15 cellular contexts compared by ENCODE assay signal in the genomic region with DNA sequence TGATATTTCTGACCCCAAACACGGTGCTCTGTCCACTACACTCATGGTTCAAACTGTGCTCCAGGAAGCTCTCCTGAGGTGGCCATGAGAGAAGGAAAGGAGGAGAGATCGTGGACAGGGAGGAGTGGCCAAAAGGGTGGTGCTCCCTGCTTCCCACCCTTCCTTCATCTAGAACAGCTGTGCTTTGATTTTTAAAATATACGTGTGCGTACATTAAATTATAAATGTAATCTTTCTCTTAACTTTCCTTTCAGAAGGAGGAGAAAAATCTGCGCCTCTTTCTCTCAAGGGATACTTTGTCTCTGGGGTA. TPM values are rescaled to one million over a fixed set of nuclear protein-coding genes. Genes with fewer than 3 reads are reported as not detected.
DNase-seq lines count a peak whose midpoint lies in the region; ATAC-seq, FAIRE-seq and TF ChIP-seq lines count a peak whose summit lies in the region.
"Had no signal": no experiment of that assay in that cellular context is flagged by ENCODE, and none has a peak within 500 bp of the region (broad histone marks: within the 10 kb centered on the region; RNA-seq: fewer than 3 reads in every experiment).

No MANE protein-coding gene starts in this region.

- no peaks in the 10 kb centered on the region for H3K27me3 Mint-ChIP-seq in activated naive CD8-positive, alpha-beta T cell treated with anti-CD3 and anti-CD28 coated beads for 36 hours
- peaks cover 1% of the 10 kb centered on the region for H3K27me3 Mint-ChIP-seq in activated naive CD8-positive, alpha-beta T cell treated with anti-CD3 and anti-CD28 coated beads, Interleukin-2, amount 50 U/mL, for 24 hours
- H3K27me3 Mint-ChIP-seq in brain: no peaks in the 10 kb centered on the region

- TF ChIP-seq CTCF in brain (conservative IDR thresholded peaks at IDR 0.05): no peak
- no peak for TF ChIP-seq CTCF in thoracic aorta (IDR thresholded peaks at IDR 0.05)

- no peak overlapping the region for H2BK15ac ChIP-seq in mesendoderm (replicated peaks; ENCODE audit: low read depth)

- peak overlapping the region; percentile 88 for H3K4ac ChIP-seq in mesendoderm (ENCODE audit: low read depth, low read length)

- peak overlapping the region; percentile 39 for H2BK120ac ChIP-seq in mesendoderm (ENCODE audit: low read depth, low read length)

- H3K27ac Mint-ChIP-seq in activated naive CD8-positive, alpha-beta T cell treated with anti-CD3 and anti-CD28 coated beads for 36 hours: peak overlapping the region; percentile 70
- H3K27ac Mint-ChIP-seq in activated naive CD8-positive, alpha-beta T cell treated with anti-CD3 and anti-CD28 coated beads, Interleukin-2, amount 50 U/mL, for 24 hours: no peak overlapping the region
- peak overlapping the region; percentile 22 to 98 (median 91) for H3K27ac Mint-ChIP-seq in brain
- H3K27ac Mint-ChIP-seq: dendritic cell treated with granulocyte-macrophage colony-stimulating factor and Interleukin-4, amounts not matched to agents 40 ng/mL and 50 ng/mL, for 4 days; progenitor cell of endocrine pancreas had no signal

- no peaks in the 10 kb centered on the region for H3K27me3 ChIP-seq in mesendoderm (ENCODE audit: insufficient read depth, low read length, poor library complexity)
- H3K27me3 ChIP-seq in thoracic aorta (replicated peaks; ENCODE audit: insufficient read depth): no peaks in the 10 kb centered on the region

- peak overlapping the region; percentile 73 for H3K56ac ChIP-seq in mesendoderm (ENCODE audit: low read length)

- H3K9ac ChIP-seq in mesendoderm (ENCODE audit: low read length): peak overlapping the region; percentile 5

- H3K4me2 ChIP-seq in mesendoderm (ENCODE audit: low read length): no peak overlapping the region

- no peaks in the 10 kb centered on the region for H3K36me3 Mint-ChIP-seq in activated naive CD8-positive, alpha-beta T cell treated with anti-CD3 and anti-CD28 coated beads for 36 hours
- no peaks in the 10 kb centered on the region for H3K36me3 Mint-ChIP-seq in activated naive CD8-positive, alpha-beta T cell treated with anti-CD3 and anti-CD28 coated beads, Interleukin-2, amount 50 U/mL, for 24 hours (ENCODE audit: low read depth)
- H3K36me3 Mint-ChIP-seq in brain: no peaks in the 10 kb centered on the region

- H3K79me1 ChIP-seq in mesendoderm (ENCODE audit: low read length): no peaks in the 10 kb centered on the region

- H3K27ac ChIP-seq in mesendoderm (ENCODE audit: low read depth, low read length) (peak overlapping the region; percentile 87), thoracic aorta (no peak overlapping the region)

- no peak overlapping the region for H3K23ac ChIP-seq in mesendoderm (ENCODE audit: low read length)

- H3K9me3 Mint-ChIP-seq in activated naive CD8-positive, alpha-beta T cell treated with anti-CD3 and anti-CD28 coated beads for 36 hours: no peaks in the 10 kb centered on the region
- no peaks in the 10 kb centered on the region for H3K9me3 Mint-ChIP-seq in activated naive CD8-positive, alpha-beta T cell treated with anti-CD3 and anti-CD28 coated beads, Interleukin-2, amount 50 U/mL, for 24 hours
- no peaks in the 10 kb centered on the region for H3K9me3 Mint-ChIP-seq in brain
- H3K9me3 Mint-ChIP-seq: activated T-helper 1 cell treated with anti-CD3 and anti-CD28 coated beads, Interleukin-12 subunit alpha, Interleukin-12 subunit beta, Interleukin-2, Interleukin-4 antibody, amounts not matched to agents 30 ng/mL and 10 ng/mL and 1 ng/mL, durations not matched to agents 14 hours and 24 hours and 36 hours; dendritic cell treated with granulocyte-macrophage colony-stimulating factor and Interleukin-4, amounts not matched to agents 40 ng/mL and 50 ng/mL, for 4 days had no signal

- H3K18ac ChIP-seq in mesendoderm (ENCODE audit: low read length): peak overlapping the region; percentile 24

- peak overlapping the region; percentile 52 for H2BK5ac ChIP-seq in mesendoderm (ENCODE audit: low read length)

- peaks cover 36% of the 10 kb centered on the region for H3K4me1 Mint-ChIP-seq in activated naive CD8-positive, alpha-beta T cell treated with anti-CD3 and anti-CD28 coated beads for 36 hours
- H3K4me1 Mint-ChIP-seq in activated naive CD8-positive, alpha-beta T cell treated with anti-CD3 and anti-CD28 coated beads, Interleukin-2, amount 50 U/mL, for 24 hours: peaks cover 21% of the 10 kb centered on the region
- peaks cover 72% of the 10 kb centered on the region for H3K4me1 Mint-ChIP-seq in brain

- WGBS in mesendoderm (ENCODE audit: extremely low coverage, insufficient coverage, low lambda C conversion rate): no CpG with 5 or more reads among the region's 5 CpGs

- no peaks in the 10 kb centered on the region for H3K9me3 ChIP-seq in thoracic aorta

- DNase-seq in activated naive CD8-positive, alpha-beta T cell treated with anti-CD3 and anti-CD28 coated beads for 36 hours: no peak
- DNase-seq in activated naive CD8-positive, alpha-beta T cell treated with anti-CD3 and anti-CD28 coated beads, Interleukin-2, amount 50 U/mL, for 24 hours: no peak
- DNase-seq in mesendoderm (no peak), thoracic aorta (ENCODE audit: low spot score) (no peak), H54 (ENCODE audit: insufficient read length, low spot score) (no peak)
- DNase-seq: activated CD4-positive, alpha-beta T cell treated with anti-CD3 and anti-CD28 coated beads, Interleukin-2, amount 50 U/mL, for 1 hour; SIG-M5 had no signal

- no peak for ATAC-seq in activated naive CD8-positive, alpha-beta T cell treated with anti-CD3 and anti-CD28 coated beads, Interleukin-2, amount 50 U/mL, for 24 hours
- no peak for ATAC-seq in thoracic aorta (ENCODE audit: insufficient number of reproducible peaks, low FRiP score, low read depth)
- no peak for ATAC-seq in GM21576 (IDR thresholded peaks at IDR 0.05; ENCODE audit: unreplicated experiment)
- ATAC-seq in HG02610 (IDR thresholded peaks at IDR 0.05; ENCODE audit: unreplicated experiment): no peak

- H3K4me3 ChIP-seq in mesendoderm (ENCODE audit: low read length) (no peak overlapping the region), thoracic aorta (peak overlapping the region; percentile 15)

- no peak overlapping the region for H4K8ac ChIP-seq in mesendoderm (ENCODE audit: low read depth, low read length)

- H4K5ac ChIP-seq in mesendoderm (ENCODE audit: low read length): peak overlapping the region; percentile 21

- no peak for TF ChIP-seq POLR2A in H54 (IDR thresholded peaks at IDR 0.05; ENCODE audit: low read depth, low read length)

- no peak for FAIRE-seq in H54 (lab: Jason Lieb, UNC)
- FAIRE-seq: A204.1 had no signal

- peaks cover 11% of the 10 kb centered on the region for H3K4me1 ChIP-seq in mesendoderm (ENCODE audit: control insufficient read depth, low read depth, low read length)
- peaks cover 6 to 17% of the 10 kb centered on the region in 2 donors for H3K4me1 ChIP-seq in thoracic aorta (ENCODE audit: control insufficient read depth in 1 of 2, low read depth in 2 of 2)

- H3K79me2 ChIP-seq in mesendoderm (ENCODE audit: control insufficient read depth, insufficient read depth, low read length): no peaks in the 10 kb centered on the region

- H3K36me3 ChIP-seq in mesendoderm (ENCODE audit: control insufficient read depth, insufficient read depth, low read length) (no peaks in the 10 kb centered on the region), thoracic aorta (no peaks in the 10 kb centered on the region)

- H3K4me3 Mint-ChIP-seq in activated naive CD8-positive, alpha-beta T cell treated with anti-CD3 and anti-CD28 coated beads for 36 hours: no peak overlapping the region
- H3K4me3 Mint-ChIP-seq in activated naive CD8-positive, alpha-beta T cell treated with anti-CD3 and anti-CD28 coated beads, Interleukin-2, amount 50 U/mL, for 24 hours: no peak overlapping the region
- peak overlapping the region in 4 of 5 experiments; percentile 29 to 77 (median 64) for H3K4me3 Mint-ChIP-seq in brain
- H3K4me3 Mint-ChIP-seq: activated T-helper 1 cell treated with anti-CD3 and anti-CD28 coated beads, Interleukin-12 subunit alpha, Interleukin-12 subunit beta, Interleukin-2, Interleukin-4 antibody, amounts not matched to agents 30 ng/mL and 10 ng/mL and 1 ng/mL, durations not matched to agents 14 hours and 24 hours and 36 hours; dendritic cell treated with granulocyte-macrophage colony-stimulating factor and Interleukin-4, amounts not matched to agents 40 ng/mL and 50 ng/mL, for 4 days had no signal

- H2AK5ac ChIP-seq in mesendoderm (ENCODE audit: low read length): no peak overlapping the region

RNA-seq across cellular contexts. Expression of a gene that starts 8.2 kb away (rescaled TPM):
- total RNA-seq in activated naive CD8-positive, alpha-beta T cell treated with anti-CD3 and anti-CD28 coated beads for 36 hours: not detected
- polyA plus RNA-seq in brain (ENCODE audit: insufficient read depth, low read depth, low replicate concordance): 0.44 TPM
- 5.7 TPM for polyA plus RNA-seq in mesendoderm (2013, experiment 1 of 2)
- polyA plus RNA-seq in mesendoderm (2013, experiment 2 of 2): 5.2 TPM
- under 1 TPM in 1 of 2 donors, not detected in 1; 0.41 TPM for total RNA-seq in thoracic aorta
- total RNA-seq: activated T-helper 1 cell treated with anti-CD3 and anti-CD28 coated beads, Interleukin-12 subunit alpha, Interleukin-12 subunit beta, Interleukin-2, Interleukin-4 antibody, amounts not matched to agents 30 ng/mL and 10 ng/mL and 1 ng/mL, durations not matched to agents 14 hours and 24 hours and 36 hours; progenitor cell of endocrine pancreas had no signal
- polyA plus RNA-seq: urinary bladder had no signal

Comparison
In these comparisons a context has a peak if more than half of its experiments do, and no peak if none do; other contexts are left out.
1. H3K4me3 Mint-ChIP-seq: peak in brain (4 of 5); none in activated naive CD8-positive, alpha-beta T cell treated with anti-CD3 and anti-CD28 coated beads for 36 hours (single experiment) and activated naive CD8-positive, alpha-beta T cell treated with anti-CD3 and anti-CD28 coated beads, Interleukin-2, amount 50 U/mL, for 24 hours (single experiment).